ENCODE assay signal across 12 cellular contexts in genomic region chr16:31537362-31537921, GRCh38. TPM values are rescaled to one million over a fixed set of nuclear protein-coding genes. Genes with fewer than 3 reads are reported as not detected.
DNase-seq lines count a peak whose midpoint lies in the region; ATAC-seq, FAIRE-seq and TF ChIP-seq lines count a peak whose summit lies in the region.
"Had no signal": no experiment of that assay in that cellular context is flagged by ENCODE, and none has a peak within 500 bp of the region (broad histone marks: within the 10 kb centered on the region; RNA-seq: fewer than 3 reads in every experiment).

No MANE protein-coding gene starts in this region.

- H3K27me3 Mint-ChIP-seq in dendritic cell treated with granulocyte-macrophage colony-stimulating factor and Interleukin-4, amounts not matched to agents 40 ng/mL and 50 ng/mL, for 4 days, result peaks cover 52% of the 10 kb centered on the region
- peaks cover 30% of the 10 kb centered on the region for H3K27me3 Mint-ChIP-seq in activated CD4-positive, alpha-beta memory T cell treated with anti-CD3 and anti-CD28 coated beads for 36 hours

- H3K9me3 ChIP-seq in Loucy (ENCODE audit: insufficient read depth, low read depth, low read length) (peaks cover 9% of the 10 kb centered on the region; the same call in 1 of the 2 replicates), HepG2 (ENCODE audit: low read length) (peaks cover 22% of the 10 kb centered on the region), smooth muscle cell (replicated peaks; ENCODE audit: low read depth) (no peaks in the 10 kb centered on the region)

- no peaks in the 10 kb centered on the region for H3K36me3 Mint-ChIP-seq in dendritic cell treated with granulocyte-macrophage colony-stimulating factor and Interleukin-4, amounts not matched to agents 40 ng/mL and 50 ng/mL, for 4 days (ENCODE audit: low read depth)
- H3K36me3 Mint-ChIP-seq in activated CD4-positive, alpha-beta memory T cell treated with anti-CD3 and anti-CD28 coated beads for 36 hours, result peaks cover 2% of the 10 kb centered on the region

- no peak for TF ChIP-seq POLR2A in HepG2 (IDR thresholded peaks at IDR 0.05; ENCODE audit: insufficient read depth in 1 of 2, low read depth in 2 of 2, low read length in 2 of 2)

- 56% methylated on average over 9 of the region's 54 CpGs for WGBS in HepG2 (ENCODE audit: low lambda C conversion rate)
- 22% methylated on average over 52 of the region's 54 CpGs for WGBS in smooth muscle cell (ENCODE audit: low lambda C conversion rate)

- peak overlapping the region; percentile 75 for H3K4me3 Mint-ChIP-seq in dendritic cell treated with granulocyte-macrophage colony-stimulating factor and Interleukin-4, amounts not matched to agents 40 ng/mL and 50 ng/mL, for 4 days
- H3K4me3 Mint-ChIP-seq in activated CD4-positive, alpha-beta memory T cell treated with anti-CD3 and anti-CD28 coated beads for 36 hours, result no peak overlapping the region

- no peak overlapping the region for H3K27ac ChIP-seq in HepG2 (ENCODE audit: extremely low read length, insufficient read depth, low read length)
- H3K27ac ChIP-seq in smooth muscle cell (ENCODE audit: low read depth), result no peak overlapping the region

- TF ChIP-seq CTCF in Loucy (conservative IDR thresholded peaks at IDR 0.05; ENCODE audit: low read length) (no peak), HepG2 (CRISPR knock-in tag; IDR thresholded peaks at IDR 0.05) (peak; percentile 42; the same call in 1 of the 2 replicates), smooth muscle cell (IDR thresholded peaks at IDR 0.05; ENCODE audit: borderline replicate concordance, insufficient read depth, poor library complexity, severe bottlenecking) (no peak)

- H3K79me2 ChIP-seq in Loucy (ENCODE audit: insufficient read depth, low read length) (no peaks in the 10 kb centered on the region), HepG2 (ENCODE audit: insufficient read depth, low read length) (no peaks in the 10 kb centered on the region), smooth muscle cell (ENCODE audit: low read depth) (no peaks in the 10 kb centered on the region)

- no peak overlapping the region for H3K27ac Mint-ChIP-seq in dendritic cell treated with granulocyte-macrophage colony-stimulating factor and Interleukin-4, amounts not matched to agents 40 ng/mL and 50 ng/mL, for 4 days
- no peak overlapping the region for H3K27ac Mint-ChIP-seq in activated CD4-positive, alpha-beta memory T cell treated with anti-CD3 and anti-CD28 coated beads for 36 hours

- TF ChIP-seq EP300 in HepG2 (IDR thresholded peaks at IDR 0.05; ENCODE audit: low read depth in 2 of 2, low read length in 2 of 2) (no peak), HepG2 (CRISPR knock-in tag; IDR thresholded peaks at IDR 0.05; ENCODE audit: borderline replicate concordance) (no peak)

- no peaks in the 10 kb centered on the region for H3K36me3 ChIP-seq in Loucy (ENCODE audit: insufficient read depth, low read length)
- H3K36me3 ChIP-seq in HepG2 (replicated peaks in 1 of 2; ENCODE audit: control insufficient read depth in 1 of 2, insufficient read depth in 2 of 2, low read length in 2 of 2), result no peaks in the 10 kb centered on the region
- H3K36me3 ChIP-seq in smooth muscle cell (ENCODE audit: low read depth), result no peaks in the 10 kb centered on the region

- H3K4me2 ChIP-seq in Loucy (ENCODE audit: low read depth, low read length, poor library complexity, severe bottlenecking) (no peak overlapping the region), HepG2 (ENCODE audit: low read depth, low read length) (peak overlapping the region; percentile 55), smooth muscle cell (peak overlapping the region; percentile 80)

- intact Hi-C loops in dendritic cell treated with granulocyte-macrophage colony-stimulating factor and Interleukin-4, amounts not matched to agents 40 ng/mL and 50 ng/mL, for 4 days (cut with micrococcal nuclease), result no loop called here
- intact Hi-C loops in HepG2 (cut with micrococcal nuclease; ENCODE audit: unreplicated experiment), result no loop called here
- intact Hi-C loops in activated CD4-positive, alpha-beta memory T cell treated with anti-CD3 and anti-CD28 coated beads for 36 hours (cut with micrococcal nuclease), result no loop called here

- H3F3A ChIP-seq in Loucy (ENCODE audit: low read depth), result peaks cover 8% of the 10 kb centered on the region
- no peaks in the 10 kb centered on the region for H3F3A ChIP-seq in smooth muscle cell (ENCODE audit: low read depth)

- no peak overlapping the region for H3K4me3 ChIP-seq in Loucy (ENCODE audit: low read length, poor library complexity, severe bottlenecking)
- H3K4me3 ChIP-seq in HepG2 (replicated peaks in 1 of 3; ENCODE audit: insufficient read depth in 1 of 3, low read depth in 2 of 3, low read length in 3 of 3), result peak overlapping the region; percentile 44 to 59 (median 51); a peak in 4 of 6 replicates
- peak overlapping the region; percentile 43 for H3K4me3 ChIP-seq in smooth muscle cell

- DNase-seq in HepG2 (ENCODE audit: low spot score) (no peak), smooth muscle cell (lab: John Stamatoyannopoulos, UW; ENCODE audit: unreplicated experiment) (no peak), NOMO-1 treated with dmso at 0.1 percent for 144 hours (lab: John Stamatoyannopoulos, UW; ENCODE audit: unreplicated experiment) (no peak), SKM-1 treated with dmso at 0.1 percent for 144 hours (lab: John Stamatoyannopoulos, UW; ENCODE audit: unreplicated experiment) (no peak)
- DNase-seq in activated CD4-positive, alpha-beta memory T cell treated with anti-CD3 and anti-CD28 coated beads for 36 hours, result no peak
- DNase-seq: activated CD4-positive, alpha-beta T cell treated with anti-CD3 and anti-CD28 coated beads for 1 hour; OCI-M1 had no signal

- no peak for FAIRE-seq in HepG2 (lab: Jason Lieb, UNC)
- FAIRE-seq: keratinocyte had no signal

- no peaks in the 10 kb centered on the region for H3K9me2 ChIP-seq in Loucy (replicated peaks; ENCODE audit: low read depth, low read length)

- H3K9ac ChIP-seq in Loucy (ENCODE audit: low read depth, low read length, poor library complexity, severe bottlenecking), result peak overlapping the region; percentile 81
- H3K9ac ChIP-seq in HepG2 (ENCODE audit: insufficient read depth, low read depth, low read length), result no peak overlapping the region; the same call in 1 of the 2 replicates
- no peak overlapping the region for H3K9ac ChIP-seq in smooth muscle cell (ENCODE audit: low read depth)

- POLR2A ChIA-PET in HepG2 (lab: Yijun Ruan, JAX), result no interaction called here
- POLR2A ChIA-PET in activated CD4-positive, alpha-beta memory T cell treated with anti-CD3 and anti-CD28 coated beads for 36 hours (lab: Charles Lee), result no interaction called here

- CTCF ChIA-PET in HepG2 (lab: Yijun Ruan, JAX; ENCODE audit: low intra/inter-chr PET ratio, low total read pairs), result no interaction called here
- CTCF ChIA-PET in activated CD4-positive, alpha-beta memory T cell treated with anti-CD3 and anti-CD28 coated beads for 36 hours (lab: Charles Lee), result no interaction called here

- ATAC-seq in HepG2 (peak; percentile 90), HG03469 (IDR thresholded peaks at IDR 0.05; ENCODE audit: unreplicated experiment) (no peak)

- H3K4me1 Mint-ChIP-seq in dendritic cell treated with granulocyte-macrophage colony-stimulating factor and Interleukin-4, amounts not matched to agents 40 ng/mL and 50 ng/mL, for 4 days (ENCODE audit: low read depth), result peaks cover 5% of the 10 kb centered on the region
- peaks cover 13% of the 10 kb centered on the region for H3K4me1 Mint-ChIP-seq in activated CD4-positive, alpha-beta memory T cell treated with anti-CD3 and anti-CD28 coated beads for 36 hours (ENCODE audit: low read depth)

- in situ Hi-C loops in HepG2 (cut with HindIII; ENCODE audit: extremely low pct_ligation_motif_present, low pct_unique_long_range_greater_than_20kb), result no loop called here

- no peaks in the 10 kb centered on the region for H3K27me3 ChIP-seq in Loucy (ENCODE audit: insufficient read depth, low read length, poor library complexity, severe bottlenecking)
- peaks cover 3 to 27% of the 10 kb centered on the region in 2 experiments; a peak in 4 of 5 replicates for H3K27me3 ChIP-seq in HepG2 (ENCODE audit: control insufficient read depth in 1 of 2, insufficient read depth in 2 of 2, low read length in 2 of 2)
- H3K27me3 ChIP-seq in smooth muscle cell (ENCODE audit: low read depth), result peaks cover 4% of the 10 kb centered on the region

- H3K4me1 ChIP-seq in Loucy (ENCODE audit: insufficient read depth, low read length, poor library complexity, severe bottlenecking) (peaks cover 32% of the 10 kb centered on the region), HepG2 (ENCODE audit: insufficient read depth, low read length) (no peaks in the 10 kb centered on the region), smooth muscle cell (ENCODE audit: low read depth) (no peaks in the 10 kb centered on the region)

- no peak for TF ChIP-seq RAD21 in HepG2 (CRISPR knock-in tag; IDR thresholded peaks at IDR 0.05)

- H2AFZ ChIP-seq in Loucy (ENCODE audit: low read length), result no peak overlapping the region
- no peak overlapping the region for H2AFZ ChIP-seq in HepG2 (ENCODE audit: low read length)
- H2AFZ ChIP-seq in smooth muscle cell (ENCODE audit: low read depth), result peak overlapping the region; percentile 24

- H3K9me3 Mint-ChIP-seq in dendritic cell treated with granulocyte-macrophage colony-stimulating factor and Interleukin-4, amounts not matched to agents 40 ng/mL and 50 ng/mL, for 4 days, result peaks cover 33% of the 10 kb centered on the region
- peaks cover 16% of the 10 kb centered on the region for H3K9me3 Mint-ChIP-seq in activated CD4-positive, alpha-beta memory T cell treated with anti-CD3 and anti-CD28 coated beads for 36 hours

- no TSS peak for BruUV-seq in HepG2 (replicated peaks; lab: Mats Ljungman, UMichigan)

- H4K20me1 ChIP-seq in Loucy (ENCODE audit: insufficient read depth, low read length, poor library complexity, severe bottlenecking), result no peaks in the 10 kb centered on the region
- no peaks in the 10 kb centered on the region for H4K20me1 ChIP-seq in HepG2 (ENCODE audit: insufficient read depth, low read length)
- no peaks in the 10 kb centered on the region for H4K20me1 ChIP-seq in smooth muscle cell (ENCODE audit: low read depth)

RNA-seq across cellular contexts. Expression of gene AHSP, which starts 9.7 kb away (rescaled TPM):
- total RNA-seq in HepG2 (2016; rRNA removed; fragmentation: Illumina TruSeq; extraction: Trizol) (not detected in 2 replicates), smooth muscle cell (not detected in 2 replicates)
- not detected in 2 replicates for total RNA-seq in HepG2 (2016; cell fraction: cytosol; rRNA removed; fragmentation: Illumina TruSeq; extraction: Trizol; ENCODE audit: low read depth)
- total RNA-seq in HepG2 (2016; cell fraction: insoluble cytoplasmic fraction; rRNA removed; fragmentation: Illumina TruSeq; extraction: Trizol), result not detected in 2 replicates
- total RNA-seq in HepG2 (2016; cell fraction: membrane; rRNA removed; fragmentation: Illumina TruSeq; extraction: Trizol), result not detected in 2 replicates
- total RNA-seq in HepG2 (2016; cell fraction: nucleus; rRNA removed; fragmentation: Illumina TruSeq; extraction: Trizol), result not detected in 2 replicates
- polyA plus RNA-seq in HepG2 (2011; rRNA removed) (not detected in 2 replicates), smooth muscle cell (not detected in 2 replicates)
- not detected in 2 replicates for polyA plus RNA-seq in HepG2 (2011; cell fraction: cytosol; rRNA removed)
- polyA plus RNA-seq in HepG2 (2011; cell fraction: nucleus; rRNA removed), result not detected in 2 replicates
- not detected in 2 replicates for polyA plus RNA-seq in HepG2 (2012)
- polyA plus RNA-seq in HepG2 (2016; cell fraction: cytosol; fragmentation: Illumina TruSeq; extraction: Trizol; ENCODE audit: low read depth), result not detected in 2 replicates
- polyA plus RNA-seq in HepG2 (2016; cell fraction: insoluble cytoplasmic fraction; fragmentation: Illumina TruSeq; extraction: Trizol; ENCODE audit: low read depth), result not detected in 2 replicates
- polyA plus RNA-seq in HepG2 (2016; cell fraction: membrane; fragmentation: Illumina TruSeq; extraction: Trizol; ENCODE audit: low read depth), result not detected in 2 replicates
- polyA plus RNA-seq in HepG2 (2016; cell fraction: nucleus; fragmentation: Illumina TruSeq; extraction: Trizol; ENCODE audit: insufficient read depth, low read depth), result not detected in 2 replicates
- not detected in 2 replicates for polyA minus RNA-seq in HepG2 (2011; rRNA and poly(A)+ RNA removed; ENCODE audit: low replicate concordance)
- not detected in 2 replicates for polyA minus RNA-seq in HepG2 (2011; cell fraction: cytosol; rRNA and poly(A)+ RNA removed)
- not detected in 2 replicates for polyA minus RNA-seq in HepG2 (2011; cell fraction: nucleus; rRNA and poly(A)+ RNA removed)
- not detected for total RNA-seq in activated CD4-positive, alpha-beta memory T cell treated with anti-CD3 and anti-CD28 coated beads for 36 hours
- total RNA-seq: M059J had no signal
- polyA plus RNA-seq: keratinocyte had no signal

RNA-seq across cellular contexts. Expression of gene RUSF1, which starts 29.3 kb away (rescaled TPM):
- total RNA-seq in HepG2 (2016; rRNA removed; fragmentation: Illumina TruSeq; extraction: Trizol) (18.3 and 40.8 TPM in 2 replicates), smooth muscle cell (55.9 and 68.7 TPM in 2 replicates)
- 8.5 and 8.7 TPM in 2 replicates for total RNA-seq in HepG2 (2016; cell fraction: cytosol; rRNA removed; fragmentation: Illumina TruSeq; extraction: Trizol; ENCODE audit: low read depth)
- total RNA-seq in HepG2 (2016; cell fraction: insoluble cytoplasmic fraction; rRNA removed; fragmentation: Illumina TruSeq; extraction: Trizol), result 16.7 and 41.4 TPM in 2 replicates
- 10.5 and 11.4 TPM in 2 replicates for total RNA-seq in HepG2 (2016; cell fraction: membrane; rRNA removed; fragmentation: Illumina TruSeq; extraction: Trizol)
- 48.9 and 60.3 TPM in 2 replicates for total RNA-seq in HepG2 (2016; cell fraction: nucleus; rRNA removed; fragmentation: Illumina TruSeq; extraction: Trizol)
- polyA plus RNA-seq in HepG2 (2011; rRNA removed) (50.2 and 69.9 TPM in 2 replicates), smooth muscle cell (72.1 and 73.7 TPM in 2 replicates)
- 28.1 and 38.9 TPM in 2 replicates for polyA plus RNA-seq in HepG2 (2011; cell fraction: cytosol; rRNA removed)
- polyA plus RNA-seq in HepG2 (2011; cell fraction: nucleus; rRNA removed), result 352 and 416 TPM in 2 replicates
- polyA plus RNA-seq in HepG2 (2012), result 53.4 and 53.6 TPM in 2 replicates
- polyA plus RNA-seq in HepG2 (2016; cell fraction: cytosol; fragmentation: Illumina TruSeq; extraction: Trizol; ENCODE audit: low read depth), result 5.4 TPM in 2 replicates
- 15.6 and 18.6 TPM in 2 replicates for polyA plus RNA-seq in HepG2 (2016; cell fraction: insoluble cytoplasmic fraction; fragmentation: Illumina TruSeq; extraction: Trizol; ENCODE audit: low read depth)
- 8.3 and 8.9 TPM in 2 replicates for polyA plus RNA-seq in HepG2 (2016; cell fraction: membrane; fragmentation: Illumina TruSeq; extraction: Trizol; ENCODE audit: low read depth)
- polyA plus RNA-seq in HepG2 (2016; cell fraction: nucleus; fragmentation: Illumina TruSeq; extraction: Trizol; ENCODE audit: insufficient read depth, low read depth), result 132 and 141 TPM in 2 replicates
- polyA minus RNA-seq in HepG2 (2011; rRNA and poly(A)+ RNA removed; ENCODE audit: low replicate concordance), result 53.9 and 91.0 TPM in 2 replicates
- 21.0 and 32.2 TPM in 2 replicates for polyA minus RNA-seq in HepG2 (2011; cell fraction: cytosol; rRNA and poly(A)+ RNA removed)
- polyA minus RNA-seq in HepG2 (2011; cell fraction: nucleus; rRNA and poly(A)+ RNA removed), result 61.2 and 62.3 TPM in 2 replicates
- 10 to 100 TPM; 40.9 to 41.2 TPM for total RNA-seq in activated CD4-positive, alpha-beta memory T cell treated with anti-CD3 and anti-CD28 coated beads for 36 hours

RNA-seq across cellular contexts. Expression of gene SLC5A2, which starts 54.5 kb away (rescaled TPM):
- 0.44 and 0.97 TPM in 2 replicates for total RNA-seq in HepG2 (2016; rRNA removed; fragmentation: Illumina TruSeq; extraction: Trizol)
- 0.30 and 0.44 TPM in 2 replicates for total RNA-seq in HepG2 (2016; cell fraction: cytosol; rRNA removed; fragmentation: Illumina TruSeq; extraction: Trizol; ENCODE audit: low read depth)
- 0.97 TPM in 1 of 2 replicates, not detected in the other for total RNA-seq in HepG2 (2016; cell fraction: insoluble cytoplasmic fraction; rRNA removed; fragmentation: Illumina TruSeq; extraction: Trizol)
- 0.53 and 0.72 TPM in 2 replicates for total RNA-seq in HepG2 (2016; cell fraction: membrane; rRNA removed; fragmentation: Illumina TruSeq; extraction: Trizol)
- total RNA-seq in HepG2 (2016; cell fraction: nucleus; rRNA removed; fragmentation: Illumina TruSeq; extraction: Trizol), result 0.81 and 2.1 TPM in 2 replicates
- 0.24 and 0.64 TPM in 2 replicates for polyA plus RNA-seq in HepG2 (2011; rRNA removed)
- polyA plus RNA-seq in HepG2 (2011; cell fraction: cytosol; rRNA removed), result 0.10 and 0.27 TPM in 2 replicates
- 3.9 and 6.8 TPM in 2 replicates for polyA plus RNA-seq in HepG2 (2011; cell fraction: nucleus; rRNA removed)
- polyA plus RNA-seq in HepG2 (2012), result 2.0 and 11.8 TPM in 2 replicates
- 0.08 and 0.14 TPM in 2 replicates for polyA plus RNA-seq in HepG2 (2016; cell fraction: cytosol; fragmentation: Illumina TruSeq; extraction: Trizol; ENCODE audit: low read depth)
- polyA plus RNA-seq in HepG2 (2016; cell fraction: insoluble cytoplasmic fraction; fragmentation: Illumina TruSeq; extraction: Trizol; ENCODE audit: low read depth), result 0.51 TPM in 1 of 2 replicates, not detected in the other
- 0.20 and 0.42 TPM in 2 replicates for polyA plus RNA-seq in HepG2 (2016; cell fraction: membrane; fragmentation: Illumina TruSeq; extraction: Trizol; ENCODE audit: low read depth)
- 3.2 TPM in 2 replicates for polyA plus RNA-seq in HepG2 (2016; cell fraction: nucleus; fragmentation: Illumina TruSeq; extraction: Trizol; ENCODE audit: insufficient read depth, low read depth)
- polyA minus RNA-seq in HepG2 (2011; rRNA and poly(A)+ RNA removed; ENCODE audit: low replicate concordance), result 0.09 and 1.2 TPM in 2 replicates
- not detected in 2 replicates for polyA minus RNA-seq in HepG2 (2011; cell fraction: cytosol; rRNA and poly(A)+ RNA removed)
- polyA minus RNA-seq in HepG2 (2011; cell fraction: nucleus; rRNA and poly(A)+ RNA removed), result 0.77 and 0.87 TPM in 2 replicates
- total RNA-seq in smooth muscle cell, result 0.40 TPM in 1 of 2 replicates, not detected in the other
- 5.1 and 10.6 TPM in 2 replicates for polyA plus RNA-seq in smooth muscle cell
- under 1 TPM in 1 of 2 experiments, not detected in 1; 0.21 TPM for total RNA-seq in activated CD4-positive, alpha-beta memory T cell treated with anti-CD3 and anti-CD28 coated beads for 36 hours
- polyA plus RNA-seq: keratinocyte had no signal
